Comparison of ENCODE assay signal across 1 cellular context in genomic region chr22:49971232-49972162, GRCh38.
TF ChIP-seq lines count a peak whose summit lies in the region.

No MANE protein-coding gene starts in this region.

TF ChIP-seq in HepG2, 621 proteins besides CTCF, POLR2A, EP300 and RAD21 (continued from another document and continues in another):
- TF ChIP-seq DBP (CRISPR knock-in tag; IDR thresholded peaks at IDR 0.05; ENCODE audit: not compliant biosample characterization), result no peak
- no peak for TF ChIP-seq MXD4 (CRISPR knock-in tag; IDR thresholded peaks at IDR 0.05)
- no peak for TF ChIP-seq HDAC2 (CRISPR knock-in tag; IDR thresholded peaks at IDR 0.05)
- TF ChIP-seq RCOR2 (CRISPR knock-in tag; IDR thresholded peaks at IDR 0.05), result no peak
- no peak for TF ChIP-seq AHDC1 (CRISPR knock-in tag; IDR thresholded peaks at IDR 0.05; ENCODE audit: borderline replicate concordance)
- no peak for TF ChIP-seq NR2F1 (CRISPR knock-in tag; IDR thresholded peaks at IDR 0.05)
- peak; percentile 25; the same call in 1 of the 2 replicates for TF ChIP-seq GABPB1 (CRISPR knock-in tag; IDR thresholded peaks at IDR 0.05)
- TF ChIP-seq ZNF24 (IDR thresholded peaks at IDR 0.05), result no peak
- TF ChIP-seq ZNF138 (CRISPR knock-in tag; IDR thresholded peaks at IDR 0.05; ENCODE audit: low read depth), result no peak
- TF ChIP-seq RBAK (CRISPR knock-in tag; IDR thresholded peaks at IDR 0.05), result no peak
- TF ChIP-seq PAXIP1 (CRISPR knock-in tag; conservative IDR thresholded peaks at IDR 0.05), result no peak
- no peak for TF ChIP-seq ELK4 (CRISPR knock-in tag; IDR thresholded peaks at IDR 0.05; ENCODE audit: borderline replicate concordance)
- TF ChIP-seq HNF4A (CRISPR knock-in tag; IDR thresholded peaks at IDR 0.05), result 0 out of 2 replicates have a peak, but pooled peaks have one; percentile 4
- peak; percentile 59 for TF ChIP-seq ZFY (CRISPR knock-in tag; IDR thresholded peaks at IDR 0.05)
- TF ChIP-seq ZBTB43 (CRISPR knock-in tag; conservative IDR thresholded peaks at IDR 0.05), result no peak
- peak; percentile 74; the same call in 1 of the 2 replicates for TF ChIP-seq ZNF777 (CRISPR knock-in tag; IDR thresholded peaks at IDR 0.05)
- no peak for TF ChIP-seq TBX2 (CRISPR knock-in tag; IDR thresholded peaks at IDR 0.05; ENCODE audit: borderline replicate concordance)
- no peak for TF ChIP-seq HES4 (CRISPR knock-in tag; IDR thresholded peaks at IDR 0.05; ENCODE audit: borderline replicate concordance)
- no peak for TF ChIP-seq TP53 (CRISPR knock-in tag; conservative IDR thresholded peaks at IDR 0.05)
- TF ChIP-seq SATB2 (CRISPR knock-in tag; IDR thresholded peaks at IDR 0.05), result no peak
- no peak for TF ChIP-seq ZNF414 (CRISPR knock-in tag; IDR thresholded peaks at IDR 0.05)
- no peak for TF ChIP-seq JUND (CRISPR knock-in tag; IDR thresholded peaks at IDR 0.05)
- no peak for TF ChIP-seq ZNF318 (CRISPR knock-in tag; IDR thresholded peaks at IDR 0.05)
- peak; percentile 60 for TF ChIP-seq POLR2G (IDR thresholded peaks at IDR 0.05; ENCODE audit: low read depth, low read length)
- no peak for TF ChIP-seq GATAD2A (CRISPR knock-in tag; IDR thresholded peaks at IDR 0.05)
- no peak for TF ChIP-seq THRA (CRISPR knock-in tag; IDR thresholded peaks at IDR 0.05; ENCODE audit: borderline replicate concordance)
- TF ChIP-seq KDM2A (CRISPR knock-in tag; IDR thresholded peaks at IDR 0.05; ENCODE audit: borderline replicate concordance, low read depth), result no peak; the same call in 1 of the 2 replicates
- no peak for TF ChIP-seq JARID2 (CRISPR knock-in tag; IDR thresholded peaks at IDR 0.05; ENCODE audit: insufficient replicate concordance)
